In the genomic region with DNA sequence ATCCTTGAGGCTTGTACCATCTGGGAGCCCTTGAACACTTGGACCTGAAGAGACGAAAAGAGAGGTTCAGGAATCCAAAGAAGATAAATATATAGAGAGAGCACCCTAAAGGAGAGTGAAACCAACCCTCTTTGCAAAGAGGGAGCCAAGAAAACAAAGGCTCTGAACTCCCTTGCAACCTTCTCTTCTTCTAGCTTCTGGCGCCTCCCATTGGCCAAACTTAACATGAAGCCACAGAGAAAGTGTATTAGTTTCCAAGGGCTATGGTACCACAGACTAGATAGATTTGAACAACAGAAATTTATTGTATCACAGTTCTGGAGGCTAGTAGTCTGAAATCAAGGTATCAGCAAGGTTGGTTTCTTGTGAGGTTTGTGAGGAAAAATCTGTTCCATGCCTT, we compare ENCODE assay signal across 8 cellular contexts.
DNase-seq lines count a peak whose midpoint lies in the region; ATAC-seq, FAIRE-seq and TF ChIP-seq lines count a peak whose summit lies in the region.

No MANE protein-coding gene starts in this region.

- H3K4me3 ChIP-seq in fibroblast of mammary gland (ENCODE audit: control insufficient read depth, low read depth, low read length) (no peak overlapping the region), small intestine (ENCODE audit: low read depth in 1 of 2, low read length in 2 of 2) (no peak overlapping the region), gastroesophageal sphincter (no peak overlapping the region)

- CTCF ChIA-PET in activated CD4-positive, alpha-beta memory T cell treated with anti-CD3 and anti-CD28 coated beads for 36 hours (lab: Charles Lee), result no interaction called here

- WGBS in small intestine, 3 donors, result 7 to 19% (median 9%) methylated on average over 2 of the region's 2 CpGs
- 20 to 38% methylated on average over 2 of the region's 2 CpGs for WGBS in gastroesophageal sphincter (ENCODE audit: low coverage in 1 of 2), 2 donors

- DNase-seq in activated CD4-positive, alpha-beta T cell treated with anti-CD3 and anti-CD28 coated beads for 48 hours, result peak; percentile 2
- DNase-seq in activated CD4-positive, alpha-beta T cell treated with anti-CD3 and anti-CD28 coated beads, Interleukin-2, amount 50 U/mL, for 1 hour, result no peak
- peak; percentile 55 for DNase-seq in NCI-H82 (lab: John Stamatoyannopoulos, UW)
- DNase-seq in fibroblast of mammary gland (ENCODE audit: low read depth), result peak; percentile 4
- peak; percentile 49 for DNase-seq in small intestine
- no peak for DNase-seq in sciatic nerve (ENCODE audit: low spot score)
- DNase-seq in activated CD4-positive, alpha-beta memory T cell treated with anti-CD3 and anti-CD28 coated beads for 36 hours, result no peak

- H3K27ac Mint-ChIP-seq in activated CD4-positive, alpha-beta memory T cell treated with anti-CD3 and anti-CD28 coated beads for 36 hours, result no peak overlapping the region

- TF ChIP-seq POLR2A in gastroesophageal sphincter (IDR thresholded peaks at IDR 0.05), result no peak

- H3K9me3 ChIP-seq in small intestine (ENCODE audit: control insufficient read depth, low read depth) (no peaks in the 10 kb centered on the region), gastroesophageal sphincter (no peaks in the 10 kb centered on the region)

- no peak overlapping the region for H3K4me3 Mint-ChIP-seq in activated CD4-positive, alpha-beta memory T cell treated with anti-CD3 and anti-CD28 coated beads for 36 hours

- H3K27me3 Mint-ChIP-seq in activated CD4-positive, alpha-beta memory T cell treated with anti-CD3 and anti-CD28 coated beads for 36 hours, result no peaks in the 10 kb centered on the region

- FAIRE-seq in small intestine (lab: Jason Lieb, UNC), result no peak

- intact Hi-C loops in sciatic nerve (cut with DNase I), result no loop called here
- intact Hi-C loops in activated CD4-positive, alpha-beta memory T cell treated with anti-CD3 and anti-CD28 coated beads for 36 hours (cut with micrococcal nuclease), result no loop called here

- H3K4me1 Mint-ChIP-seq in activated CD4-positive, alpha-beta memory T cell treated with anti-CD3 and anti-CD28 coated beads for 36 hours (ENCODE audit: low read depth), result no peaks in the 10 kb centered on the region

- peaks cover 18% of the 10 kb centered on the region for H3K9me3 Mint-ChIP-seq in activated CD4-positive, alpha-beta memory T cell treated with anti-CD3 and anti-CD28 coated beads for 36 hours

- peak; percentile 11 for TF ChIP-seq CTCF in fibroblast of mammary gland (conservative IDR thresholded peaks at IDR 0.05; ENCODE audit: control insufficient read depth, insufficient read depth, low read depth, low read length)
- no peak for TF ChIP-seq CTCF in gastroesophageal sphincter (IDR thresholded peaks at IDR 0.05)

- H3K27me3 ChIP-seq in small intestine (ENCODE audit: control insufficient read depth in 2 of 2, insufficient read depth in 2 of 2, low read length in 2 of 2), result no peaks in the 10 kb centered on the region
- no peaks in the 10 kb centered on the region for H3K27me3 ChIP-seq in gastroesophageal sphincter

- H3K36me3 Mint-ChIP-seq in activated CD4-positive, alpha-beta memory T cell treated with anti-CD3 and anti-CD28 coated beads for 36 hours, result no peaks in the 10 kb centered on the region

- POLR2A ChIA-PET in activated CD4-positive, alpha-beta memory T cell treated with anti-CD3 and anti-CD28 coated beads for 36 hours (lab: Charles Lee), result no interaction called here

- H3K4me1 ChIP-seq in small intestine (ENCODE audit: control insufficient read depth in 2 of 2, insufficient read depth in 1 of 2, low read depth in 1 of 2, low read length in 1 of 2) (no peaks in the 10 kb centered on the region), gastroesophageal sphincter (no peaks in the 10 kb centered on the region)

- no peak overlapping the region for H3K27ac ChIP-seq in small intestine (ENCODE audit: low read depth in 1 of 2, low read length in 1 of 2)
- H3K27ac ChIP-seq in gastroesophageal sphincter, result no peak overlapping the region

- H3K36me3 ChIP-seq in small intestine (ENCODE audit: control insufficient read depth in 2 of 2, insufficient read depth in 2 of 2, low read length in 2 of 2), result no peaks in the 10 kb centered on the region
- no peaks in the 10 kb centered on the region for H3K36me3 ChIP-seq in gastroesophageal sphincter

- no peak for ATAC-seq in sciatic nerve
- no peak for ATAC-seq in gastroesophageal sphincter

- no peak for TF ChIP-seq EP300 in gastroesophageal sphincter (IDR thresholded peaks at IDR 0.05)

Comparison
In these comparisons a context has a peak if more than half of its experiments do, and no peak if none do; other contexts are left out.
1. DNase-seq: peak in activated CD4-positive, alpha-beta T cell treated with anti-CD3 and anti-CD28 coated beads for 48 hours (single experiment), NCI-H82 (single experiment), fibroblast of mammary gland (single experiment) and small intestine (single experiment); none in activated CD4-positive, alpha-beta T cell treated with anti-CD3 and anti-CD28 coated beads, Interleukin-2, amount 50 U/mL, for 1 hour (single experiment), sciatic nerve (single experiment) and activated CD4-positive, alpha-beta memory T cell treated with anti-CD3 and anti-CD28 coated beads for 36 hours (single experiment).